ENCODE assay signal across 1 cellular context in the genomic region with DNA sequence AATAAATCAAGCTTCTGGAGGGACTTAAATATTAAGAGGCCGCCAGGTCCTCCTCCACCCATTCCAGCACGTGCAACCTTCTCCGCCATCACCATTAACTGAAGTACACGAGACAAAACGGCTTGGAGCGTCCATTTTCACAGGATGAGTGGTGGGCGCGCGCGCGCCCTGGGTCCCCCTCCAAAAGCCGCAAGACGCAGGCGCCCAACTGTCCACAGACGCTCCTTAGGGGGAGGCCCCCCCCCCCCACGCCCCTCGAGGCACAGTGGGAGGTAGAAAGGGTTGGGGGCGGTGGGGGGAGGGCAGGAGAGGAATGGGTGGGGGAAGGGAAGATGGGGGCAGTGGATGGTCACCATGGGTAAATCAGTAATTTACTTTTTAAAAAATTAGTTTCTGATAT.
TF ChIP-seq lines count a peak whose summit lies in the region.

No MANE protein-coding gene starts in this region.

TF ChIP-seq in GM23338, 12 proteins besides CTCF, POLR2A, EP300 and RAD21 (continued from another document):
- TF ChIP-seq, protein P1, sequence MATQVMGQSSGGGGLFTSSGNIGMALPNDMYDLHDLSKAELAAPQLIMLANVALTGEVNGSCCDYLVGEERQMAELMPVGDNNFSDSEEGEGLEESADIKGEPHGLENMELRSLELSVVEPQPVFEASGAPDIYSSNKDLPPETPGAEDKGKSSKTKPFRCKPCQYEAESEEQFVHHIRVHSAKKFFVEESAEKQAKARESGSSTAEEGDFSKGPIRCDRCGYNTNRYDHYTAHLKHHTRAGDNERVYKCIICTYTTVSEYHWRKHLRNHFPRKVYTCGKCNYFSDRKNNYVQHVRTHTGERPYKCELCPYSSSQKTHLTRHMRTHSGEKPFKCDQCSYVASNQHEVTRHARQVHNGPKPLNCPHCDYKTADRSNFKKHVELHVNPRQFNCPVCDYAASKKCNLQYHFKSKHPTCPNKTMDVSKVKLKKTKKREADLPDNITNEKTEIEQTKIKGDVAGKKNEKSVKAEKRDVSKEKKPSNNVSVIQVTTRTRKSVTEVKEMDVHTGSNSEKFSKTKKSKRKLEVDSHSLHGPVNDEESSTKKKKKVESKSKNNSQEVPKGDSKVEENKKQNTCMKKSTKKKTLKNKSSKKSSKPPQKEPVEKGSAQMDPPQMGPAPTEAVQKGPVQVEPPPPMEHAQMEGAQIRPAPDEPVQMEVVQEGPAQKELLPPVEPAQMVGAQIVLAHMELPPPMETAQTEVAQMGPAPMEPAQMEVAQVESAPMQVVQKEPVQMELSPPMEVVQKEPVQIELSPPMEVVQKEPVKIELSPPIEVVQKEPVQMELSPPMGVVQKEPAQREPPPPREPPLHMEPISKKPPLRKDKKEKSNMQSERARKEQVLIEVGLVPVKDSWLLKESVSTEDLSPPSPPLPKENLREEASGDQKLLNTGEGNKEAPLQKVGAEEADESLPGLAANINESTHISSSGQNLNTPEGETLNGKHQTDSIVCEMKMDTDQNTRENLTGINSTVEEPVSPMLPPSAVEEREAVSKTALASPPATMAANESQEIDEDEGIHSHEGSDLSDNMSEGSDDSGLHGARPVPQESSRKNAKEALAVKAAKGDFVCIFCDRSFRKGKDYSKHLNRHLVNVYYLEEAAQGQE (IDR thresholded peaks at IDR 0.05; ENCODE audit: unreplicated experiment) = no peak
